In genomic region chr10:43194266-43194665, GRCh38 we compare ENCODE assay signal across 24 cellular contexts. TPM values are rescaled to one million over a fixed set of nuclear protein-coding genes. Genes with fewer than 3 reads are reported as not detected.
DNase-seq lines count a peak whose midpoint lies in the region; ATAC-seq and TF ChIP-seq lines count a peak whose summit lies in the region.
"Had no signal": no experiment of that assay in that cellular context is flagged by ENCODE, and none has a peak within 500 bp of the region (broad histone marks: within the 10 kb centered on the region; RNA-seq: fewer than 3 reads in every experiment).

No MANE protein-coding gene starts in this region.

- ATAC-seq in natural killer cell (no peak), WTC11 (no peak), left lung (no peak)
- no peak for ATAC-seq in natural killer cell treated with Interleukin-12 subunit alpha and Interleukin-12 subunit beta and Interleukin-15 and Interleukin-18, amount 100 ng/mL, for 72 hours
- no peak for ATAC-seq in stimulated activated naive CD8-positive, alpha-beta T cell treated with anti-CD3 and anti-CD28 coated beads, Interleukin-15, Interleukin-2, amounts not matched to agents 100 U/mL and 50 U/mL, for 24 hours
- ATAC-seq: GM12878, mucosa of descending colon had no signal

- peaks cover 0 to 32% of the 10 kb centered on the region in 2 donors for H3K36me3 ChIP-seq in left lung
- H3K36me3 ChIP-seq in colonic mucosa = no peaks in the 10 kb centered on the region
- H3K36me3 ChIP-seq: left ventricle myocardium inferior had no signal

- H3K27me3 ChIP-seq in left lung (no peaks in the 10 kb centered on the region), colonic mucosa (no peaks in the 10 kb centered on the region)

- H3K27ac ChIP-seq in left lung (no peak overlapping the region), colonic mucosa (no peak overlapping the region)
- H3K27ac ChIP-seq: left ventricle myocardium inferior, SK-N-MC had no signal

- intact Hi-C loops in natural killer cell (cut with micrococcal nuclease) = loop anchor here (10.0 kb wide), 1 partner anchor 49 kb away; no protein-coding TSS in a partner anchor
- intact Hi-C loops in left lung (cut with DNase I) = no loop called here
- intact Hi-C loops in colonic mucosa (cut with DNase I) = no loop called here

- no peak overlapping the region for H3K4me3 Mint-ChIP-seq in natural killer cell
- no peak overlapping the region for H3K4me3 Mint-ChIP-seq in natural killer cell treated with Interleukin-12 subunit alpha and Interleukin-12 subunit beta and Interleukin-15 and Interleukin-18, amount 100 ng/mL, for 72 hours
- no peak overlapping the region for H3K4me3 Mint-ChIP-seq in WTC11
- H3K4me3 Mint-ChIP-seq: immature natural killer cell, neural crest cell had no signal

- CTCF ChIA-PET in WTC11 (lab: Charles Lee) = interaction anchor here (0.5 to 3.4 kb wide), 6 partner anchors 8 to 367 kb away, joined by 3 to 36 read pairs (median 4); no protein-coding TSS in a partner anchor

- H3K9me3 Mint-ChIP-seq in natural killer cell (no peaks in the 10 kb centered on the region), WTC11 (no peaks in the 10 kb centered on the region; the same call in 1 of the 2 replicates)
- H3K9me3 Mint-ChIP-seq in natural killer cell treated with Interleukin-12 subunit alpha and Interleukin-12 subunit beta and Interleukin-15 and Interleukin-18, amount 100 ng/mL, for 72 hours = no peaks in the 10 kb centered on the region
- H3K9me3 Mint-ChIP-seq: immature natural killer cell, neural crest cell had no signal

- peak overlapping the region; percentile 50 to 54 for H3K27ac Mint-ChIP-seq in natural killer cell
- peak overlapping the region in 1 of 2 donors; percentile 44 for H3K27ac Mint-ChIP-seq in natural killer cell treated with Interleukin-12 subunit alpha and Interleukin-12 subunit beta and Interleukin-15 and Interleukin-18, amount 100 ng/mL, for 72 hours
- peak overlapping the region; percentile 63; the same call in 1 of the 2 replicates for H3K27ac Mint-ChIP-seq in WTC11

- no peak overlapping the region for H3K4me3 ChIP-seq in left lung
- no peak overlapping the region for H3K4me3 ChIP-seq in colonic mucosa
- H3K4me3 ChIP-seq: GM12878, left ventricle myocardium inferior, mucosa of descending colon, SK-N-MC had no signal

- H3K9me3 ChIP-seq in left lung (no peaks in the 10 kb centered on the region), colonic mucosa (no peaks in the 10 kb centered on the region)
- H3K9me3 ChIP-seq: left ventricle myocardium inferior, mucosa of descending colon had no signal

- H3K27me3 Mint-ChIP-seq in natural killer cell (ENCODE audit: low read depth in 2 of 2) = no peaks in the 10 kb centered on the region
- H3K27me3 Mint-ChIP-seq in natural killer cell treated with Interleukin-12 subunit alpha and Interleukin-12 subunit beta and Interleukin-15 and Interleukin-18, amount 100 ng/mL, for 72 hours = no peaks in the 10 kb centered on the region
- H3K27me3 Mint-ChIP-seq in WTC11 (ENCODE audit: low read depth) = no peaks in the 10 kb centered on the region

- H3K4me1 Mint-ChIP-seq in natural killer cell = peaks cover 0 to 7% of the 10 kb centered on the region in 2 donors
- peaks cover 3% of the 10 kb centered on the region in 2 donors for H3K4me1 Mint-ChIP-seq in natural killer cell treated with Interleukin-12 subunit alpha and Interleukin-12 subunit beta and Interleukin-15 and Interleukin-18, amount 100 ng/mL, for 72 hours (ENCODE audit: low read depth in 2 of 2)
- peaks cover 5% of the 10 kb centered on the region for H3K4me1 Mint-ChIP-seq in WTC11
- H3K4me1 Mint-ChIP-seq: neural crest cell had no signal

- H3K36me3 Mint-ChIP-seq in natural killer cell (no peaks in the 10 kb centered on the region), WTC11 (peaks cover 35% of the 10 kb centered on the region)
- no peaks in the 10 kb centered on the region for H3K36me3 Mint-ChIP-seq in natural killer cell treated with Interleukin-12 subunit alpha and Interleukin-12 subunit beta and Interleukin-15 and Interleukin-18, amount 100 ng/mL, for 72 hours

- TF ChIP-seq CTCF in natural killer cell (IDR thresholded peaks at IDR 0.05) (no peak), WTC11 (IDR thresholded peaks at IDR 0.05) (no peak), left lung (IDR thresholded peaks at IDR 0.05) (no peak), colonic mucosa (IDR thresholded peaks at IDR 0.05) (no peak)

- no peak for DNase-seq in natural killer cell
- DNase-seq in natural killer cell treated with Interleukin-12 subunit alpha and Interleukin-12 subunit beta and Interleukin-15 and Interleukin-18, amount 100 ng/mL, for 72 hours (ENCODE audit: low spot score) = no peak
- no peak for DNase-seq in WTC11 (ENCODE audit: low spot score)
- peak; percentile 26 to 43 for DNase-seq in left lung
- no peak for DNase-seq in ecto neural progenitor cell (ENCODE audit: low spot score)
- DNase-seq in stimulated activated naive CD8-positive, alpha-beta T cell treated with anti-CD3 and anti-CD28 coated beads, Interleukin-15, Interleukin-2, amounts not matched to agents 100 U/mL and 50 U/mL, for 24 hours = no peak
- DNase-seq in colonic mucosa = no peak
- DNase-seq: activated CD8-positive, alpha-beta memory T cell treated with anti-CD3 and anti-CD28 coated beads, Interleukin-2, amount 50 U/mL, for 4 hours; activated effector memory CD4-positive, alpha-beta T cell treated with anti-CD3 and anti-CD28 coated beads, Interleukin-2, amount 50 U/mL, for 16 hours; C1 segment of cervical spinal cord; effector CD4-positive, alpha-beta T cell; erythroblast; foreskin melanocyte; hippocampal formation; immature natural killer cell; left ventricle myocardium inferior; mucosa of descending colon; NCI-H1694; NCI-H524 treated with DMSO at 0.1 percent for 48 hours; RPMI8226; T-helper 2 cell had no signal

- POLR2A ChIA-PET in WTC11 (lab: Charles Lee) = no interaction called here

- H3K9ac ChIP-seq in colonic mucosa (ENCODE audit: low read depth in 2 of 2, low read length in 2 of 2) = no peak overlapping the region

- H3K4me1 ChIP-seq in left lung (no peaks in the 10 kb centered on the region), colonic mucosa (no peaks in the 10 kb centered on the region)
- H3K4me1 ChIP-seq: left ventricle myocardium inferior had no signal

TF ChIP-seq in WTC11, 78 proteins besides CTCF, POLR2A, EP300 and RAD21 (continues in another document):
- TF ChIP-seq FOXK1 (CRISPR knock-in tag; IDR thresholded peaks at IDR 0.05) (no peak), ZNF532 (CRISPR knock-in tag; IDR thresholded peaks at IDR 0.05; ENCODE audit: borderline replicate concordance) (no peak), JUN (CRISPR knock-in tag; IDR thresholded peaks at IDR 0.05) (no peak)

RNA-seq across cellular contexts. Expression of gene CSGALNACT2, which starts 56.0 kb away (rescaled TPM):
- 10 to 100 TPM; 49.9 to 57.4 (median 52.8) TPM for total RNA-seq in natural killer cell
- 10 to 100 TPM; 31.4 to 41.3 TPM for total RNA-seq in natural killer cell treated with Interleukin-12 subunit alpha and Interleukin-12 subunit beta and Interleukin-15 and Interleukin-18, amount 100 ng/mL, for 72 hours
- total RNA-seq in WTC11 (2021) = 5.1 to 5.7 TPM (median 5.2 TPM) in 3 replicates
- total RNA-seq in left lung = 10 to 100 TPM; 32.4 to 39.9 TPM
- total RNA-seq in colonic mucosa = 1 to 10 TPM; 3.5 to 8.2 TPM

Comparison
In these comparisons a context has a peak if more than half of its experiments do, and no peak if none do; other contexts are left out.
1. DNase-seq: peak in left lung (2 of 2); none in natural killer cell (single experiment), natural killer cell treated with Interleukin-12 subunit alpha and Interleukin-12 subunit beta and Interleukin-15 and Interleukin-18, amount 100 ng/mL, for 72 hours (single experiment), WTC11 (single experiment), ecto neural progenitor cell (single experiment), stimulated activated naive CD8-positive, alpha-beta T cell treated with anti-CD3 and anti-CD28 coated beads, Interleukin-15, Interleukin-2, amounts not matched to agents 100 U/mL and 50 U/mL, for 24 hours (single experiment) and colonic mucosa (single experiment).